14 cellular contexts compared by ENCODE assay signal in the genomic region with DNA sequence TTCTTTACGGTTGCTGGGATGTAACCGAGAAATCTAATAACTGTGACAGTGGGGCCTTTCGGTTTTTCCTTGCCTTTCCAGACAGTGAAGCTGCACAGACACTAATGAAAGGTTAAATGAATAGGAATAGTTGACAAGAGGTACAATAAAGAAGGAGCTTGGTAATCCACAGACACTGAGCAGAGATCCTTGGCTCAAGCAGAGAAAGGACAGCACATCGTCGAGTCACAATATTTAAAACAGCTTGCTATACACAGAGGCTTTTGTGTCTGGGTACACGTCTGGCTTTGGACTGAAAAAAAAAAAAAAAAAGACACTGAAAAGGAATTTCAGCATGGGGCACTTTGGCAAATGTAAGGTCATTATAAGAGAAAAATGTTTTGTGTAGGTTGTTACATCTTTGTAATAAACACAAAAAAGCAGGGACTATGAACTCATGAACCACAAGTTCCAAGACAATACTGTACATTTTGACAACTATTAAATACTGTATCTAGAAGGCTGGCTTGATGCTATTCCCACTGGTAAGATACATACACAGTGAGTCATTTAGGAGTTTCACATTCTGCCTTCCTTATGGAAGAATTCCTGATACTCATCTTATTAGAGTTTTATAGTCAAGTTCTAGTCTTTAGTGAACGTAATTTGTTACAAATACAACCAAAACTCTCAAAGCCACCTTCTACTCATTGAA. TPM values are rescaled to one million over a fixed set of nuclear protein-coding genes. Genes with fewer than 3 reads are reported as not detected.
DNase-seq lines count a peak whose midpoint lies in the region; ATAC-seq and TF ChIP-seq lines count a peak whose summit lies in the region.
"Had no signal": no experiment of that assay in that cellular context is flagged by ENCODE, and none has a peak within 500 bp of the region (broad histone marks: within the 10 kb centered on the region; RNA-seq: fewer than 3 reads in every experiment).

No MANE protein-coding gene starts in this region.

- H3K4ac ChIP-seq in IMR-90 (ENCODE audit: low read depth, low read length) (peak overlapping the region; percentile 78), mesenchymal stem cell (ENCODE audit: low read depth in 1 of 2, low read length in 2 of 2) (peak overlapping the region in 1 of 2 experiments; percentile 42)

- H3K9me1 ChIP-seq in IMR-90 (ENCODE audit: insufficient read depth, low read length) = 0 out of 2 replicates have a peak, but pooled peaks cover 3% of the 10 kb centered on the region

- ATAC-seq in IMR-90 (ENCODE audit: low read depth) (peak; percentile 43), HG03342 (IDR thresholded peaks at IDR 0.05; ENCODE audit: unreplicated experiment) (no peak), GM21528 (IDR thresholded peaks at IDR 0.05; ENCODE audit: low FRiP score, unreplicated experiment) (no peak)
- ATAC-seq: activated CD8-positive, alpha-beta T cell treated with anti-CD3 and anti-CD28 coated beads, Interleukin-2, amount 10 ng/mL, durations not matched to agents 7 days and 5 days had no signal

- H2AK5ac ChIP-seq in IMR-90 (ENCODE audit: low read depth, low read length) = peak overlapping the region; percentile 57; the same call in 1 of the 2 replicates
- H2AK5ac ChIP-seq in mesenchymal stem cell (ENCODE audit: low read length, severe bottlenecking) = no peak overlapping the region

- peaks cover 11 to 45% of the 10 kb centered on the region in 2 experiments; a peak in 3 of 4 replicates for H3K79me1 ChIP-seq in IMR-90 (ENCODE audit: low read depth in 1 of 2, low read length in 2 of 2)
- H3K79me1 ChIP-seq in mesenchymal stem cell (replicated peaks; ENCODE audit: low read length, poor library complexity, severe bottlenecking) = peaks cover 6% of the 10 kb centered on the region

- H3K4me2 ChIP-seq in IMR-90 (ENCODE audit: low read depth, low read length) = peak overlapping the region; percentile 100
- H3K4me2 ChIP-seq in mesenchymal stem cell (ENCODE audit: low read length, poor library complexity, severe bottlenecking) = no peak overlapping the region

- no peak for TF ChIP-seq RAD21 in IMR-90 (IDR thresholded peaks at IDR 0.05; ENCODE audit: low read length)

- H4K91ac ChIP-seq in IMR-90 (ENCODE audit: insufficient read depth, low read depth, low read length) (peak overlapping the region; percentile 56), mesenchymal stem cell (ENCODE audit: low read length) (no peak overlapping the region)

- H2BK20ac ChIP-seq in IMR-90 (ENCODE audit: low read depth, low read length) = peak overlapping the region; percentile 68

- H2AFZ ChIP-seq in IMR-90 (replicated peaks; ENCODE audit: low read length, poor library complexity) (peak overlapping the region; percentile 54), mesenchymal stem cell (ENCODE audit: low read depth, low read length) (no peak overlapping the region)
- H2AFZ ChIP-seq: parathyroid adenoma had no signal

- H4K20me1 ChIP-seq in IMR-90 (ENCODE audit: insufficient read depth, low read length) = peaks cover 8% of the 10 kb centered on the region; the same call in 1 of the 2 replicates

- POLR2A ChIA-PET in IMR-90 (lab: Charles Lee; ENCODE audit: unreplicated experiment) = interaction anchor here (0.7 kb wide), 1 partner anchor 527 kb away, joined by 7 read pairs; no protein-coding TSS in a partner anchor

- CTCF ChIA-PET in IMR-90 (lab: Yijun Ruan, JAX) = interaction anchor here (1.2 kb wide), 1 partner anchor 836 kb away, joined by 3 read pairs; no protein-coding TSS in a partner anchor

- H3K18ac ChIP-seq in IMR-90 (ENCODE audit: low read depth, low read length) = peak overlapping the region; percentile 95
- peak overlapping the region; percentile 73 to 75 for H3K18ac ChIP-seq in mesenchymal stem cell (ENCODE audit: low read depth in 1 of 2, low read length in 2 of 2)

- H3K9ac ChIP-seq in IMR-90 (ENCODE audit: low read depth, low read length) (peak overlapping the region; percentile 76), mesenchymal stem cell (ENCODE audit: low read length) (peak overlapping the region; percentile 95), subcutaneous abdominal adipose tissue (ENCODE audit: low read length in 5 of 5) (peak overlapping the region in 2 of 5 donors; percentile 46 to 50)
- H3K9ac ChIP-seq: parathyroid adenoma had no signal

- H2BK5ac ChIP-seq in IMR-90 (ENCODE audit: low read depth, low read length, poor library complexity, severe bottlenecking) (peak overlapping the region; percentile 85), mesenchymal stem cell (ENCODE audit: low read depth, low read length, poor library complexity, severe bottlenecking) (no peak overlapping the region)

- WGBS in IMR-90 (ENCODE audit: extremely low coverage in 2 of 2, insufficient read length in 1 of 2), 2 experiments = no CpG with 5 or more reads among the region's 7 CpGs
- 18% methylated on average over 6 of the region's 7 CpGs for WGBS in mesenchymal stem cell

- dilution Hi-C loops in IMR-90 (cut with HindIII; ENCODE audit: low sequenced_read_pairs, unreplicated experiment) = no loop called here

- peak overlapping the region in 1 of 2 experiments; percentile 14 for H2BK12ac ChIP-seq in mesenchymal stem cell (ENCODE audit: low read length in 2 of 2)

- H3K56ac ChIP-seq in IMR-90 (ENCODE audit: extremely low read depth, insufficient read depth, low read length) = peak overlapping the region; percentile 55; the same call in 1 of the 2 replicates

- H3K9me3 ChIP-seq in IMR-90 (ENCODE audit: control insufficient read depth, insufficient read depth, low read length) (no peaks in the 10 kb centered on the region), mesenchymal stem cell (ENCODE audit: control insufficient read depth, low read length) (no peaks in the 10 kb centered on the region), subcutaneous abdominal adipose tissue (ENCODE audit: control insufficient read depth in 5 of 5, low read length in 5 of 5) (no peaks in the 10 kb centered on the region)

- no TSS peak for BruUV-seq in IMR-90 (replicated peaks; lab: Mats Ljungman, UMichigan)

- in situ Hi-C loops in IMR-90 (cut with MboI; ENCODE audit: low sequenced_read_pairs) = no loop called here

- TF ChIP-seq CTCF in IMR-90 (conservative IDR thresholded peaks at IDR 0.05; ENCODE audit: low read depth, low read length) (no peak), cardiac fibroblast (IDR thresholded peaks at IDR 0.05; ENCODE audit: low read depth, low read length) (no peak)

- H2BK15ac ChIP-seq in IMR-90 (ENCODE audit: low read depth, low read length) = peak overlapping the region; percentile 1; the same call in 2 of the 3 replicates
- H2BK15ac ChIP-seq in mesenchymal stem cell (ENCODE audit: low read depth, poor library complexity, severe bottlenecking) = no peak overlapping the region

- H4K8ac ChIP-seq in IMR-90 (ENCODE audit: low read depth in 2 of 2, low read length in 2 of 2) (peak overlapping the region in 1 of 2 experiments; percentile 36; a peak in 2 of 4 replicates), mesenchymal stem cell (ENCODE audit: low read length) (peak overlapping the region; percentile 41)

- H3K36me3 ChIP-seq in IMR-90 (ENCODE audit: control insufficient read depth, insufficient read depth, low read length) (peaks cover 2% of the 10 kb centered on the region), mesenchymal stem cell (ENCODE audit: control insufficient read depth in 1 of 2, insufficient read depth in 2 of 2, low read depth in 1 of 2, low read length in 2 of 2) (peaks cover 0 to 11% of the 10 kb centered on the region in 2 experiments), subcutaneous abdominal adipose tissue (ENCODE audit: control insufficient read depth in 5 of 5, insufficient read depth in 5 of 5, low read length in 5 of 5) (no peaks in the 10 kb centered on the region)

- H3K4me1 ChIP-seq in IMR-90 (ENCODE audit: control insufficient read depth, insufficient read depth, low read length) = peaks cover 12% of the 10 kb centered on the region
- H3K4me1 ChIP-seq in mesenchymal stem cell (ENCODE audit: control insufficient read depth, insufficient read depth, low read depth, low read length) = peaks cover 2% of the 10 kb centered on the region
- H3K4me1 ChIP-seq in subcutaneous abdominal adipose tissue (ENCODE audit: control insufficient read depth in 5 of 5, insufficient read depth in 5 of 5, low read length in 5 of 5) = peaks cover under 1 to 44% (median 42%) of the 10 kb centered on the region in 5 donors

- peak overlapping the region; percentile 91 for H4K5ac ChIP-seq in IMR-90 (ENCODE audit: low read depth, low read length)

- H3K14ac ChIP-seq in IMR-90 (replicated peaks; ENCODE audit: low read depth, low read length) (peak overlapping the region; percentile 41), mesenchymal stem cell (ENCODE audit: low read length in 2 of 2) (peak overlapping the region in 1 of 2 experiments; percentile 13)

- H2BK120ac ChIP-seq in IMR-90 (ENCODE audit: low read depth, low read length) = peak overlapping the region; percentile 63
- no peak overlapping the region for H2BK120ac ChIP-seq in mesenchymal stem cell (ENCODE audit: low read depth, low read length)

- DNase-seq in IMR-90 (peak; percentile 82), cardiac fibroblast (ENCODE audit: low read depth in 2 of 2) (peak; percentile 51 to 66), mesenchymal stem cell (peak; percentile 71), NCI-H2196 treated with DMSO at 0.1 percent for 48 hours (lab: John Stamatoyannopoulos, UW; ENCODE audit: unreplicated experiment) (no peak), DMS153 (lab: John Stamatoyannopoulos, UW) (no peak)
- DNase-seq: activated CD8-positive, alpha-beta T cell treated with anti-CD3 and anti-CD28 coated beads, Interleukin-2, amount 10 ng/mL, durations not matched to agents 7 days and 5 days; activated naive CD4-positive, alpha-beta T cell treated with anti-CD3 and anti-CD28 coated beads, Interleukin-2, amount 50 U/mL, for 16 hours; head of caudate nucleus; stimulated activated CD4-positive, alpha-beta T cell treated with anti-CD3 and anti-CD28 coated beads, Interleukin-4, amount 100 ng/mL, for 4 hours had no signal

- H3K27me3 ChIP-seq in IMR-90 (ENCODE audit: control insufficient read depth, insufficient read depth, low read length) = no peaks in the 10 kb centered on the region
- no peaks in the 10 kb centered on the region for H3K27me3 ChIP-seq in mesenchymal stem cell (ENCODE audit: control insufficient read depth in 1 of 2, insufficient read depth in 1 of 2, low read length in 2 of 2)
- no peaks in the 10 kb centered on the region for H3K27me3 ChIP-seq in subcutaneous abdominal adipose tissue (ENCODE audit: control insufficient read depth in 5 of 5, insufficient read depth in 4 of 5, low read length in 5 of 5)

- H3K4me3 ChIP-seq in IMR-90 (ENCODE audit: insufficient read depth, low read depth, low read length) (peak overlapping the region; percentile 17; the same call in 1 of the 2 replicates), cardiac fibroblast (replicated peaks in 1 of 2; ENCODE audit: low read depth in 2 of 2, low read length in 2 of 2) (peak overlapping the region in 1 of 2 donors; percentile 12), mesenchymal stem cell (ENCODE audit: insufficient read depth in 1 of 2, low read depth in 1 of 2, low read length in 2 of 2) (peak overlapping the region in 1 of 2 experiments; percentile 66), subcutaneous abdominal adipose tissue (ENCODE audit: low read depth in 1 of 5, low read length in 5 of 5) (peak overlapping the region in 2 of 5 donors; percentile 30 to 45)
- H3K4me3 ChIP-seq: coronary artery had no signal

- TF ChIP-seq POLR2A in IMR-90 (IDR thresholded peaks at IDR 0.05; ENCODE audit: low read depth, low read length) = no peak

- peak overlapping the region; percentile 61 for H3K23ac ChIP-seq in IMR-90 (ENCODE audit: low read depth, low read length)
- no peak overlapping the region for H3K23ac ChIP-seq in mesenchymal stem cell (ENCODE audit: low read length in 2 of 2)

- peak overlapping the region; percentile 68 for H2AK9ac ChIP-seq in IMR-90 (replicated peaks; ENCODE audit: low read depth, low read length, poor library complexity)

- H3K27ac ChIP-seq in IMR-90 (ENCODE audit: insufficient read depth, low read length) (peak overlapping the region; percentile 85), mesenchymal stem cell (ENCODE audit: low read length, poor library complexity, severe bottlenecking) (peak overlapping the region; percentile 13), subcutaneous abdominal adipose tissue (ENCODE audit: low read depth, low read length) (peak overlapping the region; percentile 71)
- H3K27ac ChIP-seq: parathyroid adenoma had no signal

- intact Hi-C loops in IMR-90 (cut with micrococcal nuclease) = loop anchor here (5.0 to 10.0 kb wide), 7 partner anchors 97 to 993 kb away; no protein-coding TSS in a partner anchor

RNA-seq across cellular contexts. Expression of a gene that starts 5.6 kb away (rescaled TPM):
- 37.8 and 45.2 TPM in 2 replicates for total RNA-seq in IMR-90 (2012; rRNA removed)
- polyA plus RNA-seq in IMR-90 (2012; rRNA removed) = 15.5 and 16.6 TPM in 2 replicates
- polyA plus RNA-seq in IMR-90 (2012; cell fraction: cytosol; rRNA removed) = 6.6 and 8.4 TPM in 2 replicates
- polyA plus RNA-seq in IMR-90 (2012; cell fraction: nucleus; rRNA removed; ENCODE audit: low replicate concordance) = 23.9 and 49.3 TPM in 2 replicates
- polyA plus RNA-seq in mesenchymal stem cell (2013, experiment 1 of 2) = 7.0 TPM
- 6.8 TPM for polyA plus RNA-seq in mesenchymal stem cell (2013, experiment 2 of 2)
- total RNA-seq: activated CD8-positive, alpha-beta T cell treated with anti-CD3 and anti-CD28 coated beads, Interleukin-2, amount 10 ng/mL, durations not matched to agents 7 days and 5 days had no signal

Comparison
In these comparisons a context has a peak if more than half of its experiments do, and no peak if none do; other contexts are left out.
1. DNase-seq: peak in IMR-90 (single experiment), cardiac fibroblast (2 of 2) and mesenchymal stem cell (single experiment); none in NCI-H2196 treated with DMSO at 0.1 percent for 48 hours (single experiment) and DMS153 (single experiment).
2. H3K27ac ChIP-seq: peak in every context shown above with its lines; median percentile 85 in IMR-90; 71 in subcutaneous abdominal adipose tissue; 13 in mesenchymal stem cell.